Comparison of ENCODE assay signal across 8 cellular contexts in genomic region chr12:102061556-102062418, GRCh38.
DNase-seq lines count a peak whose midpoint lies in the region; ATAC-seq and FAIRE-seq lines count a peak whose summit lies in the region.

WASHC3 (minus strand) TSS chr12:102061991; CDS start chr12:102061962, 29 bp downstream.

- H3K27me3 Mint-ChIP-seq in effector memory CD8-positive, alpha-beta T cell = peaks cover 9 to 14% of the 10 kb centered on the region in 2 donors

- H3K4me1 Mint-ChIP-seq in effector memory CD8-positive, alpha-beta T cell (ENCODE audit: low read depth in 2 of 2) = peaks cover 19 to 36% of the 10 kb centered on the region in 2 donors

- H3K4me3 Mint-ChIP-seq in effector memory CD8-positive, alpha-beta T cell = peak within 1 kb of the TSS; percentile 96 to 99

- no peak for FAIRE-seq in HTR-8/SVneo (lab: Jason Lieb, UNC)

- peaks cover 22% of the 10 kb centered on the region for H3K36me3 Mint-ChIP-seq in effector memory CD8-positive, alpha-beta T cell (ENCODE audit: insufficient read depth)

- peak within 1 kb of the TSS; percentile 99 for H3K27ac Mint-ChIP-seq in effector memory CD8-positive, alpha-beta T cell

- peak; percentile 95 for ATAC-seq in GM21367 (IDR thresholded peaks at IDR 0.05; ENCODE audit: unreplicated experiment)
- peak; percentile 91 for ATAC-seq in effector memory CD8-positive, alpha-beta T cell (replicated peaks)

- H3K9me3 Mint-ChIP-seq in effector memory CD8-positive, alpha-beta T cell = peaks cover 0 to 2% of the 10 kb centered on the region in 2 donors

- peak; percentile 77 for DNase-seq in COLO829 (ENCODE audit: low spot score)
- DNase-seq in HTR-8/SVneo (ENCODE audit: insufficient read length, low spot score) = peak; percentile 87
- peak; percentile 91 for DNase-seq in NOMO-1 treated with dmso at 0.1 percent for 144 hours (lab: John Stamatoyannopoulos, UW; ENCODE audit: unreplicated experiment)
- DNase-seq in activated CD8-positive, alpha-beta memory T cell treated with anti-CD3 and anti-CD28 coated beads for 48 hours (ENCODE audit: low read depth in 2 of 3, low spot score in 2 of 3) = peak; percentile 82 to 86 (median 82)
- DNase-seq in effector memory CD8-positive, alpha-beta T cell = peak; percentile 94 to 96 (median 95)
- peak; percentile 99 for DNase-seq in medulla oblongata (ENCODE audit: extremely low spot score)
- DNase-seq in stimulated activated CD8-positive, alpha-beta memory T cell treated with anti-CD3 and anti-CD28 coated beads, Interleukin-12 subunit alpha, Interleukin-12 subunit beta, amount 100 ng/mL, for 1 hour (ENCODE audit: low read depth) = peak; percentile 91

Comparison
In these comparisons a context has a peak if more than half of its experiments do, and no peak if none do; other contexts are left out.
1. Peak in every context shown above with its lines: DNase-seq and ATAC-seq.